Comparison of ENCODE assay signal across 1 cellular context in genomic region chr9:135514342-135515082, GRCh38.
TF ChIP-seq lines count a peak whose summit lies in the region.

No MANE protein-coding gene starts in this region.

TF ChIP-seq in WTC11, 78 proteins besides CTCF, POLR2A, EP300 and RAD21 (continued from another document):
- TF ChIP-seq SMAD3 (CRISPR knock-in tag; IDR thresholded peaks at IDR 0.05; ENCODE audit: borderline replicate concordance), result no peak
- TF ChIP-seq ESRRA (CRISPR knock-in tag; IDR thresholded peaks at IDR 0.05; ENCODE audit: borderline replicate concordance), result no peak
- TF ChIP-seq ZNF317 (CRISPR knock-in tag; IDR thresholded peaks at IDR 0.05; ENCODE audit: borderline replicate concordance, low read depth), result no peak
- TF ChIP-seq EMX1 (CRISPR knock-in tag; IDR thresholded peaks at IDR 0.05), result no peak
- TF ChIP-seq ARID4B (CRISPR knock-in tag; IDR thresholded peaks at IDR 0.05; ENCODE audit: borderline replicate concordance), result no peak
- TF ChIP-seq MXD4 (CRISPR knock-in tag; IDR thresholded peaks at IDR 0.05; ENCODE audit: borderline replicate concordance), result no peak
- TF ChIP-seq ZNF671 (CRISPR knock-in tag; IDR thresholded peaks at IDR 0.05), result no peak
- no peak for TF ChIP-seq FOXP1 (CRISPR knock-in tag; IDR thresholded peaks at IDR 0.05; ENCODE audit: borderline replicate concordance)
- TF ChIP-seq FOXK1 (CRISPR knock-in tag; IDR thresholded peaks at IDR 0.05), result no peak
- TF ChIP-seq PRRX2 (CRISPR knock-in tag; IDR thresholded peaks at IDR 0.05), result no peak
